Comparison of ENCODE assay signal across 9 cellular contexts in genomic region chr10:24953350-24954074, GRCh38. TPM values are rescaled to one million over a fixed set of nuclear protein-coding genes. Genes with fewer than 3 reads are reported as not detected.
A peak's percentile ranks its signal among the peaks of the same experiment; 100 is the strongest.
DNase-seq lines count a peak whose midpoint lies in the region; ATAC-seq, FAIRE-seq and TF ChIP-seq lines count a peak whose summit lies in the region.
"Had no signal": no experiment of that assay in that cellular context is flagged by ENCODE, and none has a peak within 500 bp of the region (broad histone marks: within the 10 kb centered on the region; RNA-seq: fewer than 3 reads in every experiment).

No MANE protein-coding gene starts in this region.

- no peaks in the 10 kb centered on the region for H3K9me3 Mint-ChIP-seq in activated CD4-positive, alpha-beta T cell treated with anti-CD3 and anti-CD28 coated beads for 36 hours (ENCODE audit: low read depth)
- H3K9me3 Mint-ChIP-seq in MCF 10A (ENCODE audit: unreplicated experiment): no peaks in the 10 kb centered on the region

- TF ChIP-seq CTCF in MCF 10A (IDR thresholded peaks at IDR 0.05; ENCODE audit: unreplicated experiment) (no peak), kidney (IDR thresholded peaks at IDR 0.05; ENCODE audit: borderline replicate concordance, extremely low read depth, insufficient read depth) (no peak), tibial artery (IDR thresholded peaks at IDR 0.05) (no peak)

- H3K4me1 Mint-ChIP-seq in activated CD4-positive, alpha-beta T cell treated with anti-CD3 and anti-CD28 coated beads for 36 hours: peaks cover 15% of the 10 kb centered on the region
- H3K4me1 Mint-ChIP-seq in MCF 10A (ENCODE audit: insufficient read depth, unreplicated experiment): peaks cover 9% of the 10 kb centered on the region

- peak overlapping the region; percentile 5 to 59 for H3K4me3 ChIP-seq in kidney (ENCODE audit: low read length in 2 of 2)
- H3K4me3 ChIP-seq in tibial artery: peak overlapping the region; percentile 61 to 82

- no peak overlapping the region for H3K27ac Mint-ChIP-seq in activated CD4-positive, alpha-beta T cell treated with anti-CD3 and anti-CD28 coated beads for 36 hours
- H3K27ac Mint-ChIP-seq in MCF 10A (ENCODE audit: low read depth, unreplicated experiment): no peak overlapping the region

- POLR2A ChIA-PET in activated CD4-positive, alpha-beta T cell treated with anti-CD3 and anti-CD28 coated beads for 36 hours (lab: Charles Lee): no interaction called here
- POLR2A ChIA-PET in MCF 10A (lab: Yijun Ruan, JAX): no interaction called here

- intact Hi-C loops in activated CD4-positive, alpha-beta T cell treated with anti-CD3 and anti-CD28 coated beads for 36 hours (cut with DNase I, micrococcal nuclease): loop anchor here (2.0 to 5.0 kb wide), 4 partner anchors 63 to 311 kb away; partner anchors contain the start of genes ARHGAP21 (in 1 of the 2), ENKUR (in 1 of the 2) and THNSL1 (in 1 of the 2)
- intact Hi-C loops in MCF 10A (cut with micrococcal nuclease) (no loop called here), kidney (cut with DNase I) (no loop called here), tibial artery (cut with DNase I; ENCODE audit: low total_unique reads) (loop anchor here (5.0 kb wide), 1 partner anchor 231 kb away; the partner anchor contains the start of gene ARHGAP21)

- no peak for DNase-seq in activated CD4-positive, alpha-beta T cell treated with anti-CD3 and anti-CD28 coated beads for 36 hours
- no peak for DNase-seq in activated CD4-positive, alpha-beta T cell treated with anti-CD3 and anti-CD28 coated beads, Interleukin-2, amount 50 U/mL, for 1 hour
- DNase-seq in MCF 10A (ENCODE audit: unreplicated experiment): no peak
- DNase-seq in kidney: no peak
- no peak for DNase-seq in tibial artery
- no peak for DNase-seq in NCI-H82 (lab: John Stamatoyannopoulos, UW)
- no peak for DNase-seq in activated naive CD4-positive, alpha-beta T cell (lab: John Stamatoyannopoulos, UW)
- no peak for DNase-seq in DMS79 treated with DMSO at 0.1 percent for 48 hours (lab: John Stamatoyannopoulos, UW)
- DNase-seq: NCI-H2029 treated with DMSO at 0.1 percent for 48 hours had no signal

- peak overlapping the region; percentile 67 for H3K4me3 Mint-ChIP-seq in activated CD4-positive, alpha-beta T cell treated with anti-CD3 and anti-CD28 coated beads for 36 hours
- H3K4me3 Mint-ChIP-seq in MCF 10A (ENCODE audit: unreplicated experiment): peak overlapping the region; percentile 49

- H3K27me3 Mint-ChIP-seq in activated CD4-positive, alpha-beta T cell treated with anti-CD3 and anti-CD28 coated beads for 36 hours: peaks cover 4% of the 10 kb centered on the region
- H3K27me3 Mint-ChIP-seq in MCF 10A (ENCODE audit: insufficient read depth, unreplicated experiment): no peaks in the 10 kb centered on the region

- BruUV-seq in MCF 10A (replicated peaks; lab: Mats Ljungman, UMichigan): no TSS peak

- H3K4me1 ChIP-seq in kidney (ENCODE audit: control insufficient read depth in 1 of 2, insufficient read depth in 1 of 2, low read depth in 1 of 2, low read length in 2 of 2): peaks cover 0 to 5% of the 10 kb centered on the region in 2 donors
- peaks cover 0 to 26% (median 14%) of the 10 kb centered on the region in 4 donors for H3K4me1 ChIP-seq in tibial artery

- no peak for FAIRE-seq in kidney (lab: Jason Lieb, UNC)

- no peaks in the 10 kb centered on the region for H3K27me3 ChIP-seq in tibial artery

- H3K9ac ChIP-seq in kidney (ENCODE audit: low read length in 2 of 2): no peak overlapping the region

- no peaks in the 10 kb centered on the region for H3K9me3 ChIP-seq in kidney (ENCODE audit: control insufficient read depth in 1 of 2, low read length in 2 of 2)
- H3K9me3 ChIP-seq in tibial artery: no peaks in the 10 kb centered on the region

- no peak for ATAC-seq in activated CD4-positive, alpha-beta T cell treated with anti-CD3 and anti-CD28 coated beads for 36 hours

- CTCF ChIA-PET in activated CD4-positive, alpha-beta T cell treated with anti-CD3 and anti-CD28 coated beads for 36 hours (lab: Charles Lee): no interaction called here
- CTCF ChIA-PET in MCF 10A (lab: Yijun Ruan, JAX): interaction anchor here (0.6 kb wide), 1 partner anchor 9 kb away, joined by 3 read pairs; no protein-coding TSS in a partner anchor

- no peaks in the 10 kb centered on the region for H3K36me3 ChIP-seq in kidney (ENCODE audit: control insufficient read depth in 1 of 2, insufficient read depth in 2 of 2, low read length in 2 of 2)
- H3K36me3 ChIP-seq in tibial artery: no peaks in the 10 kb centered on the region

- H3K36me3 Mint-ChIP-seq in activated CD4-positive, alpha-beta T cell treated with anti-CD3 and anti-CD28 coated beads for 36 hours (ENCODE audit: low read depth): no peaks in the 10 kb centered on the region
- H3K36me3 Mint-ChIP-seq in MCF 10A (ENCODE audit: insufficient read depth, unreplicated experiment): no peaks in the 10 kb centered on the region

- H3K27ac ChIP-seq in kidney (ENCODE audit: low read depth in 2 of 2, low read length in 2 of 2): no peak overlapping the region
- peak overlapping the region in 1 of 2 donors; percentile 71 for H3K27ac ChIP-seq in tibial artery

RNA-seq across cellular contexts. Expression of gene PRTFDC1, which starts 1.1 kb away (rescaled TPM):
- total RNA-seq in activated CD4-positive, alpha-beta T cell treated with anti-CD3 and anti-CD28 coated beads for 36 hours: under 1 TPM; 0.32 to 0.71 TPM
- total RNA-seq in MCF 10A (2022) (not detected in 2 replicates), kidney (3.8 TPM)
- polyA plus RNA-seq in kidney (ENCODE audit: insufficient read depth, low read depth, low replicate concordance): 6.1 TPM

Comparison
In these comparisons a context has a peak if more than half of its experiments do, and no peak if none do; other contexts are left out.
1. intact Hi-C loops: an anchor here in activated CD4-positive, alpha-beta T cell treated with anti-CD3 and anti-CD28 coated beads for 36 hours (2.0 to 5.0 kb wide) and tibial artery (5.0 kb wide); none called in MCF 10A and kidney.